8 cellular contexts compared by ENCODE assay signal in the genomic region with DNA sequence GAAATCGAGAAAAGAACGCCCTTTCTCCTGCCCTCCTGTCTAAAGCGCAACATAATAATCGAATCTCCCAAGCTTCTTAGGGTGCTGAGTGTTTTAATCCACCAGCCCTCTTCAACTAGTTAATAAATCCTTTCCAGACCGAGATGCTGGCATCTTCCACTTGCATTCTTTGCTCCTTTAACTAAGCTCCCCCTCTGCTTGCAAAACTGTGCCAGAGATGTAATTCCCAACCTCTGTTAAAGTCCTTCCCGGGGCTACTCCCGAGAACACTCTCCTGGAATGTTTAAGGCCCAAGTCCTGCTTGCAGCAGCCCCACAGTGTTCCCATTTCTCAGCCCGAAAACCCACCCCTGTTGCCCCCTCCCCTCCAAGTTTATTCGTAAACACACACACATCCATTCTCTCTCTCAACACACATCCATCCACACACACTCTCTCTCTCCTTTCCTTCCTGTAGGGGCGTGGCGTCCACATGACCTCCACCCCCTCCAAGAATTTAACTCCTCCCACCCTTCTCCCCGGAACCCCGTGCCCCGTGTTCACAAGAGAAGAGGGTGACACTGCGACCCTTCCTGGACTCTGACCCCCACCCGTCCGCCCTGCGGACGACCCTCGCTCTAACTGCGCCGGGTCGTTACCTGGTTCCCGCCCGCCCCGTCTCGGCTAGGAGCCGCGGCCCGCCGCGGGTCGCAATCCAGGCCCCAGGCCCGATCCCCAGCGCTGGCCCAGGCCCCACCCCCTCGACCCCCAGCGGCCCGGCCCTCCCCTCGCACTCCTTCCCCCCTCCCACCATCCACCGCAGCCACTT. TPM values are rescaled to one million over a fixed set of nuclear protein-coding genes. Genes with fewer than 3 reads are reported as not detected.
DNase-seq lines count a peak whose midpoint lies in the region; ATAC-seq, FAIRE-seq and TF ChIP-seq lines count a peak whose summit lies in the region.

No MANE protein-coding gene starts in this region.

- ATAC-seq in GM21423 (IDR thresholded peaks at IDR 0.05; ENCODE audit: unreplicated experiment): peak; percentile 48

- TF ChIP-seq CTCF in epithelial cell of proximal tubule (conservative IDR thresholded peaks at IDR 0.05; ENCODE audit: low read depth, low read length): no peak

- DNase-seq in D341Med (ENCODE audit: low spot score): peak; percentile 94
- DNase-seq in HTR-8/SVneo (ENCODE audit: insufficient read length, low spot score): peak; percentile 82
- peak; percentile 88 for DNase-seq in NOMO-1 treated with dmso at 0.1 percent for 144 hours (lab: John Stamatoyannopoulos, UW; ENCODE audit: unreplicated experiment)
- peak; percentile 78 for DNase-seq in activated CD8-positive, alpha-beta memory T cell treated with anti-CD3 and anti-CD28 coated beads, Interleukin-2, amount 50 U/mL, for 4 hours
- peak; percentile 49 for DNase-seq in epithelial cell of proximal tubule (ENCODE audit: low read depth)
- peak; percentile 90 for DNase-seq in mucosa of gallbladder (ENCODE audit: low spot score)
- peak; percentile 87 for DNase-seq in stimulated activated CD8-positive, alpha-beta memory T cell treated with anti-CD3 and anti-CD28 coated beads, Interleukin-4, amount 100 ng/mL, for 48 hours

- peak overlapping the region; percentile 82 for H3K4me3 ChIP-seq in epithelial cell of proximal tubule (ENCODE audit: low read depth, low read length)

- FAIRE-seq in HTR-8/SVneo (lab: Jason Lieb, UNC): peak; percentile 26

RNA-seq across cellular contexts. Expression of a gene that starts 7.0 kb away (rescaled TPM):
- 71.7 and 79.6 TPM in 2 replicates for total RNA-seq in epithelial cell of proximal tubule
- 145 TPM for total RNA-seq in mucosa of gallbladder

RNA-seq across cellular contexts. Expression of a gene that starts 51.5 kb away (rescaled TPM):
- 10.4 and 12.4 TPM in 2 replicates for total RNA-seq in epithelial cell of proximal tubule
- total RNA-seq in mucosa of gallbladder: 34.7 TPM

Comparison
In these comparisons a context has a peak if more than half of its experiments do, and no peak if none do; other contexts are left out.
1. Peak in every context shown above with its lines: DNase-seq, ATAC-seq and H3K4me3 ChIP-seq.